Comparison of ENCODE assay signal across 1 cellular context in genomic region chr6:44156494-44157151, GRCh38.
TF ChIP-seq lines count a peak whose summit lies in the region.

No MANE protein-coding gene starts in this region.

TF ChIP-seq in HepG2, 621 proteins besides CTCF, POLR2A, EP300 and RAD21 (continued from another document and continues in another):
- TF ChIP-seq ZNF234 (CRISPR knock-in tag; conservative IDR thresholded peaks at IDR 0.05) (peak; percentile 42; the same call in 1 of the 2 replicates), ZNF121 (CRISPR knock-in tag; IDR thresholded peaks at IDR 0.05) (peak; percentile 67), ZNF598 (CRISPR knock-in tag; IDR thresholded peaks at IDR 0.05; ENCODE audit: borderline replicate concordance) (no peak; the same call in 1 of the 2 replicates), ZSCAN30 (CRISPR knock-in tag; IDR thresholded peaks at IDR 0.05) (no peak), ZMYM3 (CRISPR knock-in tag; IDR thresholded peaks at IDR 0.05) (peak; percentile 91), RXRB (CRISPR knock-in tag; IDR thresholded peaks at IDR 0.05; ENCODE audit: borderline replicate concordance) (peak; percentile 99), ZNF101 (CRISPR knock-in tag; IDR thresholded peaks at IDR 0.05; ENCODE audit: borderline replicate concordance, low read depth) (no peak), DR1 (CRISPR knock-in tag; IDR thresholded peaks at IDR 0.05) (no peak), CSRNP1 (CRISPR knock-in tag; IDR thresholded peaks at IDR 0.05) (peak; percentile 91), ZBTB43 (CRISPR knock-in tag; conservative IDR thresholded peaks at IDR 0.05) (peak; percentile 85), RNF219 (CRISPR knock-in tag; IDR thresholded peaks at IDR 0.05) (no peak), ARID5B (CRISPR knock-in tag; IDR thresholded peaks at IDR 0.05) (peak; percentile 93), SMAD9 (CRISPR knock-in tag; IDR thresholded peaks at IDR 0.05) (no peak), LRRFIP1 (CRISPR knock-in tag; conservative IDR thresholded peaks at IDR 0.05) (no peak), MXD1 (CRISPR knock-in tag; IDR thresholded peaks at IDR 0.05) (no peak; the same call in 1 of the 2 replicates), HNF4G (IDR thresholded peaks at IDR 0.05; ENCODE audit: borderline replicate concordance, low read depth, low read length) (peak; percentile 95), HNF4G (CRISPR knock-in tag; IDR thresholded peaks at IDR 0.05; ENCODE audit: borderline replicate concordance, low read depth) (peak; percentile 97), ZNF232 (CRISPR knock-in tag; IDR thresholded peaks at IDR 0.05; ENCODE audit: borderline replicate concordance) (peak; percentile 57; the same call in 1 of the 2 replicates), ZNF567 (CRISPR knock-in tag; IDR thresholded peaks at IDR 0.05; ENCODE audit: borderline replicate concordance) (peak; percentile 65; the same call in 1 of the 2 replicates), MATR3 (CRISPR knock-in tag; IDR thresholded peaks at IDR 0.05) (no peak), ZNF639 (CRISPR knock-in tag; conservative IDR thresholded peaks at IDR 0.05) (peak; percentile 61; the same call in 1 of the 2 replicates), ZNF329 (CRISPR knock-in tag; IDR thresholded peaks at IDR 0.05; ENCODE audit: low read depth) (no peak), KLF9 (CRISPR knock-in tag; IDR thresholded peaks at IDR 0.05; ENCODE audit: low read depth) (no peak), TRAFD1 (CRISPR knock-in tag; IDR thresholded peaks at IDR 0.05; ENCODE audit: borderline replicate concordance) (no peak; the same call in 1 of the 2 replicates), PATZ1 (CRISPR knock-in tag; IDR thresholded peaks at IDR 0.05) (peak; percentile 74), NFE2L2 (IDR thresholded peaks at IDR 0.05; ENCODE audit: low read length) (no peak; the same call in 1 of the 2 replicates), ZNF20 (CRISPR knock-in tag; IDR thresholded peaks at IDR 0.05) (no peak), MTA3 (CRISPR knock-in tag; IDR thresholded peaks at IDR 0.05) (no peak), KLF15 (CRISPR knock-in tag; IDR thresholded peaks at IDR 0.05; ENCODE audit: borderline replicate concordance) (no peak), RFXAP (CRISPR knock-in tag; IDR thresholded peaks at IDR 0.05; ENCODE audit: borderline replicate concordance) (peak; percentile 70; the same call in 1 of the 2 replicates), ASH2L (IDR thresholded peaks at IDR 0.05; ENCODE audit: insufficient read length, low read depth, low read length) (peak; percentile 57), CREBL2 (CRISPR knock-in tag; IDR thresholded peaks at IDR 0.05; ENCODE audit: borderline replicate concordance) (no peak), HNF1A (IDR thresholded peaks at IDR 0.05; ENCODE audit: low read depth) (no peak), HNF1A (CRISPR knock-in tag; IDR thresholded peaks at IDR 0.05; ENCODE audit: borderline replicate concordance) (peak; percentile 82; the same call in 1 of the 2 replicates)
